6 cellular contexts compared by ENCODE assay signal in genomic region chr9:137579259-137579604, GRCh38. TPM values are rescaled to one million over a fixed set of nuclear protein-coding genes. Genes with fewer than 3 reads are reported as not detected.
DNase-seq lines count a peak whose midpoint lies in the region; ATAC-seq and TF ChIP-seq lines count a peak whose summit lies in the region.

No MANE protein-coding gene starts in this region.

- H3K4me1 Mint-ChIP-seq in activated CD4-positive, alpha-beta memory T cell treated with anti-CD3 and anti-CD28 coated beads for 36 hours (ENCODE audit: low read depth) = peaks cover 37% of the 10 kb centered on the region

- TF ChIP-seq CTCF in right lobe of liver (IDR thresholded peaks at IDR 0.05) = no peak

- no peak overlapping the region for H3K27ac Mint-ChIP-seq in activated CD4-positive, alpha-beta memory T cell treated with anti-CD3 and anti-CD28 coated beads for 36 hours

- peak overlapping the region; percentile 71 for H3K4me3 Mint-ChIP-seq in activated CD4-positive, alpha-beta memory T cell treated with anti-CD3 and anti-CD28 coated beads for 36 hours

- no peaks in the 10 kb centered on the region for H3K9me3 Mint-ChIP-seq in activated CD4-positive, alpha-beta memory T cell treated with anti-CD3 and anti-CD28 coated beads for 36 hours

- intact Hi-C loops in activated CD4-positive, alpha-beta memory T cell treated with anti-CD3 and anti-CD28 coated beads for 36 hours (cut with micrococcal nuclease) = loop anchor here (1.0 kb wide), 1 partner anchor 26 kb away; the partner anchor contains the start of gene ARRDC1
- intact Hi-C loops in right lobe of liver (cut with DNase I) = no loop called here

- CTCF ChIA-PET in activated CD4-positive, alpha-beta memory T cell treated with anti-CD3 and anti-CD28 coated beads for 36 hours (lab: Charles Lee) = interaction anchor here (0.8 to 3.1 kb wide), 7 partner anchors 9 to 40 kb away, joined by 3 to 23 read pairs (median 4); partner anchors contain the start of genes ARRDC1, MRPL41 and ZMYND19

- H3K9me3 ChIP-seq in BLaER1 treated with 17β-estradiol and CSF1 and Interleukin-3, amounts not matched to agents 10 nM and 100 nM (replicated peaks in 1 of 11) = no peaks in the 10 kb centered on the region
- no peaks in the 10 kb centered on the region for H3K9me3 ChIP-seq in right lobe of liver

- no peaks in the 10 kb centered on the region for H3K27me3 ChIP-seq in BLaER1 treated with 17β-estradiol and CSF1 and Interleukin-3, amounts not matched to agents 10 nM and 100 nM
- H3K27me3 ChIP-seq in right lobe of liver = no peaks in the 10 kb centered on the region

- POLR2A ChIA-PET in activated CD4-positive, alpha-beta memory T cell treated with anti-CD3 and anti-CD28 coated beads for 36 hours (lab: Charles Lee) = interaction anchor here (1.3 to 1.4 kb wide), 3 partner anchors 9 to 27 kb away, joined by 3 to 9 read pairs (median 4); partner anchors contain the start of genes MRPL41 and ZMYND19

- H4K20me1 ChIP-seq in BLaER1 treated with 17β-estradiol and CSF1 and Interleukin-3, amounts not matched to agents 10 nM and 100 nM = peaks cover 11 to 92% (median 74%) of the 10 kb centered on the region in 11 experiments; a peak in 20 of 22 replicates

- no peak for TF ChIP-seq POLR2A in right lobe of liver (IDR thresholded peaks at IDR 0.05)

- H3K4me2 ChIP-seq in BLaER1 treated with 17β-estradiol and CSF1 and Interleukin-3, amounts not matched to agents 10 nM and 100 nM = peak overlapping the region; percentile 48 to 99 (median 76); a peak in 21 of 22 replicates

- DNase-seq in activated CD4-positive, alpha-beta memory T cell treated with anti-CD3 and anti-CD28 coated beads for 36 hours = no peak
- DNase-seq in right lobe of liver = peak in 1 of 3 donors; percentile 58
- DNase-seq in COLO829 (ENCODE audit: low spot score) = no peak
- no peak for DNase-seq in Ammon's horn (ENCODE audit: low spot score)

- peaks cover 49 to 79% (median 69%) of the 10 kb centered on the region in 11 experiments for H3K36me3 ChIP-seq in BLaER1 treated with 17β-estradiol and CSF1 and Interleukin-3, amounts not matched to agents 10 nM and 100 nM
- peaks cover 0 to 21% (median 5%) of the 10 kb centered on the region in 4 donors for H3K36me3 ChIP-seq in right lobe of liver

- ATAC-seq in right lobe of liver (no peak), GM18858 (IDR thresholded peaks at IDR 0.05; ENCODE audit: unreplicated experiment) (no peak)

- H3K36me3 Mint-ChIP-seq in activated CD4-positive, alpha-beta memory T cell treated with anti-CD3 and anti-CD28 coated beads for 36 hours = peaks cover 23% of the 10 kb centered on the region

- H3K27ac ChIP-seq in BLaER1 treated with 17β-estradiol and CSF1 and Interleukin-3, amounts not matched to agents 10 nM and 100 nM = peak overlapping the region in 6 of 11 experiments; percentile 1 to 90 (median 84); a peak in 4 of 22 replicates
- peak overlapping the region; percentile 51 to 56 (median 55) for H3K27ac ChIP-seq in right lobe of liver

- H3K9ac ChIP-seq in BLaER1 treated with 17β-estradiol and CSF1 and Interleukin-3, amounts not matched to agents 10 nM and 100 nM = peak overlapping the region in 10 of 11 experiments; percentile 86 to 99 (median 92); a peak in 16 of 22 replicates

- H3K27me3 Mint-ChIP-seq in activated CD4-positive, alpha-beta memory T cell treated with anti-CD3 and anti-CD28 coated beads for 36 hours = no peaks in the 10 kb centered on the region

- peaks cover 36 to 43% (median 37%) of the 10 kb centered on the region in 10 experiments for H3K4me1 ChIP-seq in BLaER1 treated with 17β-estradiol and CSF1 and Interleukin-3, amounts not matched to agents 10 nM and 100 nM
- peaks cover 0 to 29% (median 5%) of the 10 kb centered on the region in 4 donors for H3K4me1 ChIP-seq in right lobe of liver

- WGBS in right lobe of liver (ENCODE audit: insufficient coverage, low coverage, low lambda C conversion rate, missing lambda C conversion rate) = 32% methylated on average over 10 of the region's 19 CpGs

- H3K4me3 ChIP-seq in BLaER1 treated with 17β-estradiol and CSF1 and Interleukin-3, amounts not matched to agents 10 nM and 100 nM = peak overlapping the region in 9 of 10 experiments; percentile 73 to 99 (median 99); a peak in 7 of 20 replicates
- H3K4me3 ChIP-seq in right lobe of liver = peak overlapping the region; percentile 96 to 97 (median 96)

RNA-seq across cellular contexts. Expression of gene DPH7, which starts 0.5 kb away (rescaled TPM):
- 10 to 100 TPM; 26.6 to 30.3 TPM for total RNA-seq in activated CD4-positive, alpha-beta memory T cell treated with anti-CD3 and anti-CD28 coated beads for 36 hours
- 10 to 100 TPM in 5 of 6 experiments, 1 to 10 TPM in 1; 9.2 to 17.8 (median 11.8) TPM for total RNA-seq in right lobe of liver

RNA-seq across cellular contexts. Expression of gene ZMYND19, which starts 11.1 kb away (rescaled TPM):
- total RNA-seq in activated CD4-positive, alpha-beta memory T cell treated with anti-CD3 and anti-CD28 coated beads for 36 hours = 10 to 100 TPM; 39.7 to 42.6 TPM
- total RNA-seq in right lobe of liver = 10 to 100 TPM in 2 of 6 experiments, 1 to 10 TPM in 4; 8.4 to 11.7 (median 9.0) TPM

RNA-seq across cellular contexts. Expression of gene ARRDC1, which starts 26.3 kb away (rescaled TPM):
- total RNA-seq in activated CD4-positive, alpha-beta memory T cell treated with anti-CD3 and anti-CD28 coated beads for 36 hours = 10 to 100 TPM; 38.2 to 40.5 TPM
- total RNA-seq in right lobe of liver = 10 to 100 TPM; 19.1 to 45.0 (median 25.2) TPM

RNA-seq across cellular contexts. Expression of gene MRPL41, which starts 27.6 kb away (rescaled TPM):
- total RNA-seq in activated CD4-positive, alpha-beta memory T cell treated with anti-CD3 and anti-CD28 coated beads for 36 hours = 10 to 100 TPM; 48.0 to 48.8 TPM
- total RNA-seq in right lobe of liver = 10 to 100 TPM; 43.4 to 97.8 (median 74.0) TPM

RNA-seq across cellular contexts. Expression of gene PNPLA7, which starts 29.0 kb away (rescaled TPM):
- 1 to 10 TPM; 3.1 to 4.0 TPM for total RNA-seq in activated CD4-positive, alpha-beta memory T cell treated with anti-CD3 and anti-CD28 coated beads for 36 hours
- total RNA-seq in right lobe of liver = 10 to 100 TPM in 2 of 6 experiments, 1 to 10 TPM in 4; 3.9 to 15.6 (median 7.4) TPM
